ENCODE assay signal across 19 cellular contexts in the genomic region with DNA sequence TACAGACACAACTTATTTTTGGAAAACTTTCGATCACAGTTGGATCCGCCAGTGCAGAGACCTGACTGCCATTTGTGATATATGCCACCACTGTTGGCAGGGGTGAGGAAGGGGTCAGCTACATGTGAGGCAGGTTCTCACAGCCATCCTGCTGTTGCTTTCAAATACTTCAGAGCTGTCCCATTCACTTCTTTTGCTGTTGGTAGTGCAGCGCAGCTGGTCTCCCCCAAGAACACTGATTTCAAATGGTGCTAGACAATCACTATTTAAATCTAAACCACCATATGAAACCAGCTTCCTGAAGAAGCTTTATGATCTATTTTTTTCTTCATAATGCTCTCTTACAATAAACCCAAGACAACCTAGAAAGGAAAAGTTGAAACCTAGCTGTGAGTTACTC.
DNase-seq lines count a peak whose midpoint lies in the region; ATAC-seq lines count a peak whose summit lies in the region.
"Had no signal": no experiment of that assay in that cellular context is flagged by ENCODE, and none has a peak within 500 bp of the region (broad histone marks: within the 10 kb centered on the region; RNA-seq: fewer than 3 reads in every experiment).

No MANE protein-coding gene starts in this region.

- H3K4me3 ChIP-seq in Jurkat, Clone E6-1 (ENCODE audit: low read length): no peak overlapping the region
- H3K4me3 ChIP-seq: Peyer's patch had no signal

- H3K27ac Mint-ChIP-seq in activated naive CD8-positive, alpha-beta T cell treated with anti-CD3 and anti-CD28 coated beads for 36 hours: peak overlapping the region; percentile 11
- H3K27ac Mint-ChIP-seq in stimulated activated effector memory CD8-positive, alpha-beta T cell treated with anti-CD3 and anti-CD28 coated beads, Interleukin-12 subunit alpha, Interleukin-12 subunit beta, amount 100 ng/mL, for 72 hours: peak overlapping the region; percentile 90

- peaks cover 75% of the 10 kb centered on the region for H3K36me3 Mint-ChIP-seq in activated naive CD8-positive, alpha-beta T cell treated with anti-CD3 and anti-CD28 coated beads for 36 hours
- no peaks in the 10 kb centered on the region for H3K36me3 Mint-ChIP-seq in stimulated activated effector memory CD8-positive, alpha-beta T cell treated with anti-CD3 and anti-CD28 coated beads, Interleukin-12 subunit alpha, Interleukin-12 subunit beta, amount 100 ng/mL, for 72 hours

- H3K9me3 Mint-ChIP-seq in activated naive CD8-positive, alpha-beta T cell treated with anti-CD3 and anti-CD28 coated beads for 36 hours: no peaks in the 10 kb centered on the region
- no peaks in the 10 kb centered on the region for H3K9me3 Mint-ChIP-seq in stimulated activated effector memory CD8-positive, alpha-beta T cell treated with anti-CD3 and anti-CD28 coated beads, Interleukin-12 subunit alpha, Interleukin-12 subunit beta, amount 100 ng/mL, for 72 hours
- H3K9me3 Mint-ChIP-seq: CD8-positive, alpha-beta T cell; natural killer cell treated with Interleukin-12 subunit alpha and Interleukin-12 subunit beta and Interleukin-15 and Interleukin-18, amount 100 ng/mL, for 72 hours had no signal

- peaks cover 35% of the 10 kb centered on the region for H3K4me1 Mint-ChIP-seq in activated naive CD8-positive, alpha-beta T cell treated with anti-CD3 and anti-CD28 coated beads for 36 hours
- H3K4me1 Mint-ChIP-seq in stimulated activated effector memory CD8-positive, alpha-beta T cell treated with anti-CD3 and anti-CD28 coated beads, Interleukin-12 subunit alpha, Interleukin-12 subunit beta, amount 100 ng/mL, for 72 hours: peaks cover 63% of the 10 kb centered on the region

- DNase-seq in activated CD8-positive, alpha-beta memory T cell treated with anti-CD3 and anti-CD28 coated beads, Interleukin-2, amount 50 U/mL, for 48 hours: peak; percentile 50
- DNase-seq in activated CD8-positive, alpha-beta memory T cell treated with anti-CD3 and anti-CD28 coated beads, Interleukin-2, amount 50 U/mL, for 4 hours: no peak
- peak; percentile 72 for DNase-seq in Jurkat, Clone E6-1 (ENCODE audit: low read depth, low spot score)
- no peak for DNase-seq in activated naive CD8-positive, alpha-beta T cell treated with anti-CD3 and anti-CD28 coated beads for 36 hours
- peak in 1 of 2 donors; percentile 43 for DNase-seq in stimulated activated effector memory CD8-positive, alpha-beta T cell treated with anti-CD3 and anti-CD28 coated beads, Interleukin-12 subunit alpha, Interleukin-12 subunit beta, amount 100 ng/mL, for 72 hours (ENCODE audit: low spot score in 2 of 2)
- DNase-seq in AG20443 (ENCODE audit: low spot score) (no peak), AML-193 (lab: John Stamatoyannopoulos, UW) (no peak), hepatic stellate cell (ENCODE audit: low spot score) (no peak)
- DNase-seq: activated CD4-positive, alpha-beta T cell treated with anti-CD3 and anti-CD28 coated beads, Interleukin-2, amount 50 U/mL, for 4 hours; activated gamma-delta T cell; CD8-positive, alpha-beta T cell; DMS79; hippocampal formation; kidney; mammary epithelial cell; NCI-H2227 treated with DMSO at 0.1 percent for 48 hours; Peyer's patch; small intestine had no signal

- ATAC-seq in stimulated activated effector memory CD8-positive, alpha-beta T cell treated with anti-CD3 and anti-CD28 coated beads, Interleukin-12 subunit alpha, Interleukin-12 subunit beta, amount 100 ng/mL, for 72 hours: no peak
- ATAC-seq: CD8-positive, alpha-beta T cell; natural killer cell treated with Interleukin-12 subunit alpha and Interleukin-12 subunit beta and Interleukin-15 and Interleukin-18, amount 100 ng/mL, for 72 hours had no signal

- no peak overlapping the region for H3K4me3 Mint-ChIP-seq in activated naive CD8-positive, alpha-beta T cell treated with anti-CD3 and anti-CD28 coated beads for 36 hours
- H3K4me3 Mint-ChIP-seq in stimulated activated effector memory CD8-positive, alpha-beta T cell treated with anti-CD3 and anti-CD28 coated beads, Interleukin-12 subunit alpha, Interleukin-12 subunit beta, amount 100 ng/mL, for 72 hours: no peak overlapping the region
- H3K4me3 Mint-ChIP-seq: CD8-positive, alpha-beta T cell; natural killer cell treated with Interleukin-12 subunit alpha and Interleukin-12 subunit beta and Interleukin-15 and Interleukin-18, amount 100 ng/mL, for 72 hours had no signal

- peaks cover 5% of the 10 kb centered on the region for H3K27me3 Mint-ChIP-seq in activated naive CD8-positive, alpha-beta T cell treated with anti-CD3 and anti-CD28 coated beads for 36 hours
- H3K27me3 Mint-ChIP-seq: natural killer cell treated with Interleukin-12 subunit alpha and Interleukin-12 subunit beta and Interleukin-15 and Interleukin-18, amount 100 ng/mL, for 72 hours had no signal

Comparison
In these comparisons a context has a peak if more than half of its experiments do, and no peak if none do; other contexts are left out.
1. DNase-seq: peak in activated CD8-positive, alpha-beta memory T cell treated with anti-CD3 and anti-CD28 coated beads, Interleukin-2, amount 50 U/mL, for 48 hours (single experiment) and Jurkat, Clone E6-1 (single experiment); none in activated CD8-positive, alpha-beta memory T cell treated with anti-CD3 and anti-CD28 coated beads, Interleukin-2, amount 50 U/mL, for 4 hours (single experiment), activated naive CD8-positive, alpha-beta T cell treated with anti-CD3 and anti-CD28 coated beads for 36 hours (single experiment), AG20443 (single experiment), AML-193 (0 of 2) and hepatic stellate cell (single experiment).